Comparison of ENCODE assay signal across 21 cellular contexts in the genomic region with DNA sequence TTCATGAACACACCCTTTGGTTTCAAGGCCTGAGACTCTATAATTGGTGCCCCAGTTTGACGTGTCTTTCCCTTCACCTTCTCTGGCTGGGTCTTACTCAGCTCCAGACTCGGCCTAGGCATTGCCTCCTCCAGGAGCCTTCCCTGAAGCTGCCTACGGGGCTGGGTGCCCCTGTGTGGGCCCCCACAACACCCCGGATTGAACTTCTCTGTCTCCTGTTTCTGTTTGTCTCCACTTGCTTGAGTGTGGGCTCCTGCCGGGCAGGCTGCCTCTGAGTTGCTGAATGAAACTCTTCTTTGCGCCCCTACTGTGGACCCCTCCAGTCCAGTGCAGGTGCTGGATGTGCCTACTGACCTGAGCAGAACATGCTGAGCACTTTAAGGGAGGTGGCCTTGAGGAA. TPM values are rescaled to one million over a fixed set of nuclear protein-coding genes. Genes with fewer than 3 reads are reported as not detected.
A peak's percentile ranks its signal among the peaks of the same experiment; 100 is the strongest.
DNase-seq lines count a peak whose midpoint lies in the region; ATAC-seq and TF ChIP-seq lines count a peak whose summit lies in the region.
"Had no signal": no experiment of that assay in that cellular context is flagged by ENCODE, and none has a peak within 500 bp of the region (broad histone marks: within the 10 kb centered on the region; RNA-seq: fewer than 3 reads in every experiment).

No MANE protein-coding gene starts in this region.

- peak overlapping the region; percentile 32 for H3K27ac ChIP-seq in RWPE1
- no peak overlapping the region for H3K27ac ChIP-seq in neuronal stem cell (replicated peaks; ENCODE audit: low read length)
- H3K27ac ChIP-seq in upper lobe of right lung, result no peak overlapping the region
- H3K27ac ChIP-seq in suprapubic skin, result no peak overlapping the region

- H2AK5ac ChIP-seq in neuronal stem cell (ENCODE audit: low read depth, low read length), result no peak overlapping the region

- WGBS in neuronal stem cell (ENCODE audit: extremely low coverage in 2 of 2, insufficient read length in 2 of 2, insufficient replicate concordance in 1 of 2), 2 donors, result no CpG with 5 or more reads among the region's 6 CpGs
- 83% methylated on average over 5 of the region's 6 CpGs for WGBS in suprapubic skin

- H2BK5ac ChIP-seq in neuronal stem cell (ENCODE audit: low read length), result no peak overlapping the region

- intact Hi-C loops in upper lobe of right lung (cut with DNase I), result no loop called here

- H2BK120ac ChIP-seq in neuronal stem cell (ENCODE audit: low read depth, low read length), result no peak overlapping the region

- H3K4me1 Mint-ChIP-seq in chondrocyte (ENCODE audit: low read depth) (peaks cover 63% of the 10 kb centered on the region), immature natural killer cell (peaks cover 28 to 30% of the 10 kb centered on the region in 2 donors)

- H3K4me2 ChIP-seq in neuronal stem cell (ENCODE audit: insufficient read depth, low read length, poor library complexity, severe bottlenecking), result no peak overlapping the region
- H3K4me2 ChIP-seq: GM23338 had no signal

- H3K9me3 ChIP-seq in neuronal stem cell (replicated peaks in 1 of 2; ENCODE audit: control insufficient read depth in 2 of 2, insufficient read depth in 1 of 2, low read depth in 1 of 2, low read length in 2 of 2) (no peaks in the 10 kb centered on the region), upper lobe of right lung (no peaks in the 10 kb centered on the region), suprapubic skin (no peaks in the 10 kb centered on the region)

- H3K36me3 ChIP-seq in neuronal stem cell (replicated peaks in 1 of 2; ENCODE audit: control insufficient read depth in 2 of 2, insufficient read depth in 2 of 2, low read length in 2 of 2), result no peaks in the 10 kb centered on the region
- no peaks in the 10 kb centered on the region for H3K36me3 ChIP-seq in upper lobe of right lung
- H3K36me3 ChIP-seq in suprapubic skin, result no peaks in the 10 kb centered on the region

- H3K79me1 ChIP-seq in neuronal stem cell (ENCODE audit: low read depth, low read length), result no peaks in the 10 kb centered on the region

- H3K4ac ChIP-seq in neuronal stem cell (ENCODE audit: low read length), result no peak overlapping the region

- no peak for ATAC-seq in upper lobe of right lung
- ATAC-seq: GM12878, GM23338, HCT116, K562, SK-N-SH treated with all-trans-retinoic acid at 6 μM for 48 hours had no signal

- no peak overlapping the region for H3K18ac ChIP-seq in neuronal stem cell (ENCODE audit: low read length)

- H3K14ac ChIP-seq in neuronal stem cell (ENCODE audit: low read length), result no peak overlapping the region

- H3K4me3 ChIP-seq in neuronal stem cell (ENCODE audit: low read length in 2 of 2) (no peak overlapping the region), upper lobe of right lung (no peak overlapping the region), suprapubic skin (no peak overlapping the region)
- H3K4me3 ChIP-seq: GM12878, GM23338, K562 had no signal

- TF ChIP-seq CTCF in RWPE1 (conservative IDR thresholded peaks at IDR 0.05; ENCODE audit: low read depth) (no peak), chondrocyte (IDR thresholded peaks at IDR 0.05) (no peak), upper lobe of right lung (IDR thresholded peaks at IDR 0.05) (no peak), suprapubic skin (IDR thresholded peaks at IDR 0.05) (no peak)

- peak overlapping the region; percentile 45 for H2BK15ac ChIP-seq in neuronal stem cell (ENCODE audit: low read length)

- H3K23ac ChIP-seq in neuronal stem cell (ENCODE audit: low read depth, low read length, poor library complexity), result no peak overlapping the region

- DNase-seq in RWPE1 (ENCODE audit: low spot score) (no peak), chondrocyte (ENCODE audit: low spot score) (peak; percentile 56), neuronal stem cell (ENCODE audit: low spot score) (no peak), upper lobe of right lung (peak; percentile 25), suprapubic skin (ENCODE audit: low spot score in 2 of 2) (no peak), immature natural killer cell (no peak)
- no peak for DNase-seq in activated CD4-positive, alpha-beta T cell treated with anti-CD3 and anti-CD28 coated beads, Interleukin-2, amount 50 U/mL, for 4 hours
- DNase-seq: CD4-positive, CD25-positive, alpha-beta regulatory T cell; COR-L47; DMS153; GDM1; NCI-H1105; NCI-H2081 treated with DMSO at 0.1 percent for 48 hours; NCI-H510A; NCI-H748 treated with DMSO at 0.1 percent for 48 hours; SIG-M5 had no signal

- H2BK12ac ChIP-seq in neuronal stem cell (ENCODE audit: low read length), result no peak overlapping the region

- H3K4me3 Mint-ChIP-seq in chondrocyte (ENCODE audit: unreplicated experiment) (no peak overlapping the region), immature natural killer cell (no peak overlapping the region)
- H3K4me3 Mint-ChIP-seq: GM23338 had no signal

- TF ChIP-seq POLR2A in suprapubic skin (IDR thresholded peaks at IDR 0.05), result no peak

- TF ChIP-seq EP300 in suprapubic skin (IDR thresholded peaks at IDR 0.05), result no peak

- CTCF ChIA-PET in RWPE1 (lab: Yijun Ruan, JAX), result no interaction called here

- H4K91ac ChIP-seq in neuronal stem cell (ENCODE audit: low read depth, low read length, poor library complexity), result no peak overlapping the region

- no peak overlapping the region for H3K9ac ChIP-seq in neuronal stem cell (ENCODE audit: low read depth, low read length, poor library complexity)

- H3K27me3 ChIP-seq in neuronal stem cell (ENCODE audit: control insufficient read depth in 3 of 3, insufficient read depth in 3 of 3, low read depth in 1 of 3, low read length in 3 of 3), result no peaks in the 10 kb centered on the region
- no peaks in the 10 kb centered on the region for H3K27me3 ChIP-seq in upper lobe of right lung
- no peaks in the 10 kb centered on the region for H3K27me3 ChIP-seq in suprapubic skin

- H3K27ac Mint-ChIP-seq in chondrocyte (ENCODE audit: unreplicated experiment) (no peak overlapping the region), immature natural killer cell (no peak overlapping the region)
- H3K27ac Mint-ChIP-seq: CD4-positive, CD25-positive, alpha-beta regulatory T cell; GM23338 had no signal

- POLR2A ChIA-PET in RWPE1 (lab: Yijun Ruan, JAX; ENCODE audit: low non-redundant PET), result no interaction called here

- H3K9me3 Mint-ChIP-seq in chondrocyte (ENCODE audit: low read depth) (no peaks in the 10 kb centered on the region), immature natural killer cell (no peaks in the 10 kb centered on the region)
- H3K9me3 Mint-ChIP-seq: CD4-positive, CD25-positive, alpha-beta regulatory T cell; GM23338 had no signal

- H3K36me3 Mint-ChIP-seq in chondrocyte (ENCODE audit: low read depth) (no peaks in the 10 kb centered on the region), immature natural killer cell (no peaks in the 10 kb centered on the region)
- H3K36me3 Mint-ChIP-seq: CD4-positive, CD25-positive, alpha-beta regulatory T cell had no signal

- H3K27me3 Mint-ChIP-seq in chondrocyte (ENCODE audit: low read depth) (no peaks in the 10 kb centered on the region), immature natural killer cell (ENCODE audit: low read depth in 3 of 3) (peaks cover 0 to 5% (median 2%) of the 10 kb centered on the region in 3 donors)
- H3K27me3 Mint-ChIP-seq: CD4-positive, CD25-positive, alpha-beta regulatory T cell had no signal

- no peak overlapping the region for H2AFZ ChIP-seq in neuronal stem cell (ENCODE audit: low read length)
- H2AFZ ChIP-seq: GM23338 had no signal

- H4K8ac ChIP-seq in neuronal stem cell (ENCODE audit: low read depth, low read length), result no peak overlapping the region

- H3K4me1 ChIP-seq in neuronal stem cell (ENCODE audit: control insufficient read depth in 2 of 2, insufficient read depth in 1 of 2, low read depth in 1 of 2, low read length in 2 of 2), result peaks cover 13 to 22% of the 10 kb centered on the region in 2 donors
- H3K4me1 ChIP-seq in upper lobe of right lung, result peaks cover 45% of the 10 kb centered on the region
- H3K4me1 ChIP-seq in suprapubic skin, result peaks cover 44% of the 10 kb centered on the region

RNA-seq across cellular contexts. Expression of gene MPRIP, which starts 2.3 kb away (rescaled TPM):
- total RNA-seq in chondrocyte, result 197 to 352 TPM (median 345 TPM) in 3 replicates
- 67.7 TPM for polyA plus RNA-seq in neuronal stem cell (2013, experiment 1 of 2)
- 72.4 TPM for polyA plus RNA-seq in neuronal stem cell (2013, experiment 2 of 2)
- total RNA-seq in upper lobe of right lung, result 333 TPM
- total RNA-seq in suprapubic skin, result 100 to 1,000 TPM; 122 to 207 (median 145) TPM
- polyA plus RNA-seq in immature natural killer cell, result 10 to 100 TPM in 1 of 3 donors, 1 to 10 TPM in 2; 1.2 to 15.1 (median 4.2) TPM

Comparison
In these comparisons a context has a peak if more than half of its experiments do, and no peak if none do; other contexts are left out.
1. DNase-seq: peak in chondrocyte (single experiment) and upper lobe of right lung (single experiment); none in RWPE1 (single experiment), neuronal stem cell (single experiment), activated CD4-positive, alpha-beta T cell treated with anti-CD3 and anti-CD28 coated beads, Interleukin-2, amount 50 U/mL, for 4 hours (0 of 2), suprapubic skin (0 of 2) and immature natural killer cell (0 of 3).